Comparison of ENCODE assay signal across 10 cellular contexts in the genomic region with DNA sequence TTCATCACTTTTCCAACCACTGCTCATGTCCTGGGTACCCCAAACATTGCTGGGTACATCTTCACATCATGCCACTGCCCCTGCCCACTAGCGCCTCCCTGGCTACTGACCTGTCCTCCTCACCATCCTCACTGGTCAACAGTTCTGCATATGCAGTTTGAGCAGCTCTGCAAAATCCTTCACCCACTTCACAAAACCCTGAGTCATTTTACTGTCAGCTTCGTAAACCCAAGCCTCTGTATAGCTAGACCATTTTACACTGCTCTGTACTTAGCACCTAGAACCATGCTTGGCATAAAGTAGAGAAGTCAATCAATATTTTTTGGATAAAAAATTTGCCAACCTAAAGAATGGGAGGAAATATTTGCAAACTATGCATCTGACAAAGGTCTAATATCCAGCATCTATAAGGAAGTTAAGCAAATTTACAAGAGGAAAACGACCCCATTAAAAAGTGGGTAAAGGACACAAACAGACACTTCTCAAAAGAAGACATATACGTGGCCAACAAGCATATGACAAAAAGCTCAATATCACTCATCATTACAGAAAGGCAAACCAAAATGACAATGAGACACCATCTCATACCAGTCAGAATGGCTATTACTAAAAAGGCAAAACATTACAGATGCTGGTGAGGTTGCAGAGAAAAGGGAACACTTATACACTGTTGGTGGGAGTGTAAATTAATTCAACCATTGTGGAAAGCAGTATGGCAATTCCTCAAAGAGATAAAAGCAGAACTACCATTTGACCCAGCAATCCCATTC. TPM values are rescaled to one million over a fixed set of nuclear protein-coding genes. Genes with fewer than 3 reads are reported as not detected.
DNase-seq lines count a peak whose midpoint lies in the region; ATAC-seq, FAIRE-seq and TF ChIP-seq lines count a peak whose summit lies in the region.
"Not testable (repeated sequence)": the region's sequence is repeated elsewhere in the genome, so short reads cannot be mapped to it uniquely, and the experiment has no call there.
"Had no signal": no experiment of that assay in that cellular context is flagged by ENCODE, and none has a peak within 500 bp of the region (broad histone marks: within the 10 kb centered on the region; RNA-seq: fewer than 3 reads in every experiment).

No MANE protein-coding gene starts in this region.

- not testable (repeated sequence) for H3K36me3 ChIP-seq in PC-3 (ENCODE audit: low read depth, low read length)

- H3K4me2 ChIP-seq in PC-3 (ENCODE audit: low read length), result not testable (repeated sequence)

- H3K9me3 ChIP-seq in PC-3 (ENCODE audit: low read length), result not testable (repeated sequence)

- H3K4me3 Mint-ChIP-seq in activated CD4-positive, alpha-beta T cell treated with anti-CD3 and anti-CD28 coated beads for 36 hours, result peak overlapping the region; percentile 46
- peak overlapping the region; percentile 66 for H3K4me3 Mint-ChIP-seq in activated CD8-positive, alpha-beta memory T cell treated with anti-CD3 and anti-CD28 coated beads, Interleukin-2, amount 10 ng/mL, durations not matched to agents 7 days and 5 days
- H3K4me3 Mint-ChIP-seq in activated naive CD4-positive, alpha-beta T cell treated with anti-CD3 and anti-CD28 coated beads for 36 hours, result not testable (repeated sequence)
- H3K4me3 Mint-ChIP-seq in activated naive CD8-positive, alpha-beta T cell treated with anti-CD3 and anti-CD28 coated beads, Interleukin-2, amount 50 U/mL, for 24 hours, result peak overlapping the region; percentile 54
- peak overlapping the region in 8 of 10 donors; percentile 40 to 77 (median 56) for H3K4me3 Mint-ChIP-seq in naive thymus-derived CD8-positive, alpha-beta T cell
- H3K4me3 Mint-ChIP-seq in stimulated activated naive CD8-positive, alpha-beta T cell treated with anti-CD3 and anti-CD28 coated beads, Interleukin-15, Interleukin-2, amounts not matched to agents 100 ng/mL and 50 ng/mL, for 24 hours, result peak overlapping the region; percentile 71

- H2AFZ ChIP-seq in PC-3 (ENCODE audit: low read length), result not testable (repeated sequence)

- TF ChIP-seq CTCF in PC-3 (conservative IDR thresholded peaks at IDR 0.05; ENCODE audit: low read depth, low read length), result not testable (repeated sequence)

- peak; percentile 91 for ATAC-seq in PC-3
- peak; percentile 47 for ATAC-seq in activated CD4-positive, alpha-beta T cell treated with anti-CD3 and anti-CD28 coated beads for 36 hours
- ATAC-seq in activated CD8-positive, alpha-beta memory T cell treated with anti-CD3 and anti-CD28 coated beads, Interleukin-2, amount 10 ng/mL, durations not matched to agents 7 days and 5 days; naive thymus-derived CD8-positive, alpha-beta T cell: not testable (repeated sequence)
- ATAC-seq in activated naive CD8-positive, alpha-beta T cell treated with anti-CD3 and anti-CD28 coated beads, Interleukin-2, amount 50 U/mL, for 24 hours, result peak; percentile 14

- H3F3A ChIP-seq in PC-3 (ENCODE audit: low read length, unreplicated experiment), result not testable (repeated sequence)

- POLR2A ChIA-PET in PC-3 (lab: Charles Lee; ENCODE audit: unreplicated experiment), result not testable (repeated sequence)
- POLR2A ChIA-PET in activated CD4-positive, alpha-beta T cell treated with anti-CD3 and anti-CD28 coated beads for 36 hours (lab: Charles Lee), result interaction anchor here (1.0 to 3.5 kb wide), 8 partner anchors 10 to 59 kb away, joined by 3 to 32 read pairs (median 12); no protein-coding TSS in a partner anchor
- POLR2A ChIA-PET in naive thymus-derived CD8-positive, alpha-beta T cell (lab: Charles Lee), result interaction anchor here (0.6 to 2.9 kb wide), 4 partner anchors 34 to 153 kb away, joined by 3 to 18 read pairs (median 4); no protein-coding TSS in a partner anchor

- not testable (repeated sequence) for H3K27me3 ChIP-seq in PC-3 (ENCODE audit: low read length)

- H3K27ac Mint-ChIP-seq in activated CD4-positive, alpha-beta T cell treated with anti-CD3 and anti-CD28 coated beads for 36 hours, result peak overlapping the region; percentile 86
- peak overlapping the region; percentile 95 for H3K27ac Mint-ChIP-seq in activated CD8-positive, alpha-beta memory T cell treated with anti-CD3 and anti-CD28 coated beads, Interleukin-2, amount 10 ng/mL, durations not matched to agents 7 days and 5 days
- peak overlapping the region; percentile 78 for H3K27ac Mint-ChIP-seq in activated naive CD4-positive, alpha-beta T cell treated with anti-CD3 and anti-CD28 coated beads for 36 hours
- peak overlapping the region; percentile 98 for H3K27ac Mint-ChIP-seq in activated naive CD8-positive, alpha-beta T cell treated with anti-CD3 and anti-CD28 coated beads, Interleukin-2, amount 50 U/mL, for 24 hours
- H3K27ac Mint-ChIP-seq in naive thymus-derived CD8-positive, alpha-beta T cell, result peak overlapping the region in 8 of 10 donors; percentile 7 to 94 (median 65)
- peak overlapping the region; percentile 99 for H3K27ac Mint-ChIP-seq in stimulated activated naive CD8-positive, alpha-beta T cell treated with anti-CD3 and anti-CD28 coated beads, Interleukin-15, Interleukin-2, amounts not matched to agents 100 ng/mL and 50 ng/mL, for 24 hours

- FAIRE-seq in GM12892 (lab: Jason Lieb, UNC), result peak; percentile 73

- BruUV-seq in PC-3 (replicated peaks; lab: Mats Ljungman, UMichigan), result not testable (repeated sequence)

- peaks cover 70% of the 10 kb centered on the region for H3K36me3 Mint-ChIP-seq in activated CD4-positive, alpha-beta T cell treated with anti-CD3 and anti-CD28 coated beads for 36 hours (ENCODE audit: low read depth)
- H3K36me3 Mint-ChIP-seq in activated CD8-positive, alpha-beta memory T cell treated with anti-CD3 and anti-CD28 coated beads, Interleukin-2, amount 10 ng/mL, durations not matched to agents 7 days and 5 days, result peaks cover 61% of the 10 kb centered on the region
- peaks cover 54% of the 10 kb centered on the region for H3K36me3 Mint-ChIP-seq in activated naive CD4-positive, alpha-beta T cell treated with anti-CD3 and anti-CD28 coated beads for 36 hours (ENCODE audit: low read depth)
- H3K36me3 Mint-ChIP-seq in activated naive CD8-positive, alpha-beta T cell treated with anti-CD3 and anti-CD28 coated beads, Interleukin-2, amount 50 U/mL, for 24 hours (ENCODE audit: low read depth), result peaks cover 50% of the 10 kb centered on the region
- H3K36me3 Mint-ChIP-seq in naive thymus-derived CD8-positive, alpha-beta T cell, result peaks cover 0 to 36% (median 6%) of the 10 kb centered on the region in 3 donors
- peaks cover 63% of the 10 kb centered on the region for H3K36me3 Mint-ChIP-seq in stimulated activated naive CD8-positive, alpha-beta T cell treated with anti-CD3 and anti-CD28 coated beads, Interleukin-15, Interleukin-2, amounts not matched to agents 100 ng/mL and 50 ng/mL, for 24 hours (ENCODE audit: low read depth)

- not testable (repeated sequence) for H3K27me3 Mint-ChIP-seq in activated CD4-positive, alpha-beta T cell treated with anti-CD3 and anti-CD28 coated beads for 36 hours; activated CD8-positive, alpha-beta memory T cell treated with anti-CD3 and anti-CD28 coated beads, Interleukin-2, amount 10 ng/mL, durations not matched to agents 7 days and 5 days; activated naive CD4-positive, alpha-beta T cell treated with anti-CD3 and anti-CD28 coated beads for 36 hours (ENCODE audit: low read depth); activated naive CD8-positive, alpha-beta T cell treated with anti-CD3 and anti-CD28 coated beads, Interleukin-2, amount 50 U/mL, for 24 hours; naive thymus-derived CD8-positive, alpha-beta T cell; stimulated activated naive CD8-positive, alpha-beta T cell treated with anti-CD3 and anti-CD28 coated beads, Interleukin-15, Interleukin-2, amounts not matched to agents 100 ng/mL and 50 ng/mL, for 24 hours

- H3K9me3 Mint-ChIP-seq in activated CD4-positive, alpha-beta T cell treated with anti-CD3 and anti-CD28 coated beads for 36 hours (ENCODE audit: low read depth); activated CD8-positive, alpha-beta memory T cell treated with anti-CD3 and anti-CD28 coated beads, Interleukin-2, amount 10 ng/mL, durations not matched to agents 7 days and 5 days (ENCODE audit: low read depth); activated naive CD4-positive, alpha-beta T cell treated with anti-CD3 and anti-CD28 coated beads for 36 hours; activated naive CD8-positive, alpha-beta T cell treated with anti-CD3 and anti-CD28 coated beads, Interleukin-2, amount 50 U/mL, for 24 hours; naive thymus-derived CD8-positive, alpha-beta T cell; stimulated activated naive CD8-positive, alpha-beta T cell treated with anti-CD3 and anti-CD28 coated beads, Interleukin-15, Interleukin-2, amounts not matched to agents 100 ng/mL and 50 ng/mL, for 24 hours: not testable (repeated sequence)

- peaks cover 69% of the 10 kb centered on the region for H3K4me1 Mint-ChIP-seq in activated CD4-positive, alpha-beta T cell treated with anti-CD3 and anti-CD28 coated beads for 36 hours
- H3K4me1 Mint-ChIP-seq in activated CD8-positive, alpha-beta memory T cell treated with anti-CD3 and anti-CD28 coated beads, Interleukin-2, amount 10 ng/mL, durations not matched to agents 7 days and 5 days, result peaks cover 66% of the 10 kb centered on the region
- peaks cover 55% of the 10 kb centered on the region for H3K4me1 Mint-ChIP-seq in activated naive CD4-positive, alpha-beta T cell treated with anti-CD3 and anti-CD28 coated beads for 36 hours (ENCODE audit: low read depth)
- peaks cover 68% of the 10 kb centered on the region for H3K4me1 Mint-ChIP-seq in activated naive CD8-positive, alpha-beta T cell treated with anti-CD3 and anti-CD28 coated beads, Interleukin-2, amount 50 U/mL, for 24 hours
- peaks cover 34 to 63% (median 47%) of the 10 kb centered on the region in 4 donors for H3K4me1 Mint-ChIP-seq in naive thymus-derived CD8-positive, alpha-beta T cell
- peaks cover 70% of the 10 kb centered on the region for H3K4me1 Mint-ChIP-seq in stimulated activated naive CD8-positive, alpha-beta T cell treated with anti-CD3 and anti-CD28 coated beads, Interleukin-15, Interleukin-2, amounts not matched to agents 100 ng/mL and 50 ng/mL, for 24 hours (ENCODE audit: low read depth)

- not testable (repeated sequence) for H3K27ac ChIP-seq in PC-3 (ENCODE audit: low read length)

- H3K4me3 ChIP-seq in PC-3 (ENCODE audit: low read length), result not testable (repeated sequence)

- H4K20me1 ChIP-seq in PC-3 (ENCODE audit: low read length), result not testable (repeated sequence)

- H3K4me1 ChIP-seq in PC-3 (ENCODE audit: insufficient read depth, low read length), result not testable (repeated sequence)

- CTCF ChIA-PET in PC-3 (lab: Charles Lee), result not testable (repeated sequence)
- CTCF ChIA-PET in activated CD4-positive, alpha-beta T cell treated with anti-CD3 and anti-CD28 coated beads for 36 hours (lab: Charles Lee), result interaction anchor here (0.7 to 3.6 kb wide), 14 partner anchors 9 to 69 kb away, joined by 3 to 19 read pairs (median 4); a partner anchor contains a TSS
- CTCF ChIA-PET in activated CD8-positive, alpha-beta memory T cell treated with anti-CD3 and anti-CD28 coated beads, Interleukin-2, amount 10 ng/mL, durations not matched to agents 7 days and 5 days (lab: Charles Lee), result interaction anchor here (0.9 to 2.8 kb wide), 12 partner anchors 9 to 69 kb away, joined by 3 to 22 read pairs (median 4); a partner anchor contains a TSS
- CTCF ChIA-PET in activated naive CD4-positive, alpha-beta T cell treated with anti-CD3 and anti-CD28 coated beads for 36 hours (lab: Charles Lee), result interaction anchor here (2.4 to 2.6 kb wide), 2 partner anchors 36 to 45 kb away, joined by 8 to 19 read pairs; no protein-coding TSS in a partner anchor

- not testable (repeated sequence) for TF ChIP-seq POLR2A in GM12892 (IDR thresholded peaks at IDR 0.05; ENCODE audit: low read depth, low read length)

- H3K79me2 ChIP-seq in PC-3 (ENCODE audit: low read length), result not testable (repeated sequence)

- not testable (repeated sequence) for H3K9me2 ChIP-seq in PC-3 (replicated peaks; ENCODE audit: low read length)

- not testable (repeated sequence) for DNase-seq in GM12892 (ENCODE audit: insufficient read length); PC-3; activated CD4-positive, alpha-beta T cell treated with anti-CD3 and anti-CD28 coated beads for 36 hours; activated CD8-positive, alpha-beta memory T cell treated with anti-CD3 and anti-CD28 coated beads, Interleukin-2, amount 10 ng/mL, durations not matched to agents 7 days and 5 days; activated naive CD4-positive, alpha-beta T cell treated with anti-CD3 and anti-CD28 coated beads for 36 hours; activated naive CD8-positive, alpha-beta T cell treated with anti-CD3 and anti-CD28 coated beads, Interleukin-2, amount 50 U/mL, for 24 hours; naive thymus-derived CD8-positive, alpha-beta T cell

- H3K9ac ChIP-seq in PC-3 (ENCODE audit: low read length), result not testable (repeated sequence)

- intact Hi-C loops in PC-3 (cut with micrococcal nuclease), result loop anchor here (10.0 kb wide), 1 partner anchor 145 kb away; no protein-coding TSS in a partner anchor
- intact Hi-C loops in activated CD4-positive, alpha-beta T cell treated with anti-CD3 and anti-CD28 coated beads for 36 hours (cut with DNase I, micrococcal nuclease), result loop anchor here (1.0 to 5.0 kb wide), 4 partner anchors 9 to 308 kb away; a partner anchor contains a TSS
- intact Hi-C loops in activated naive CD4-positive, alpha-beta T cell treated with anti-CD3 and anti-CD28 coated beads for 36 hours (cut with micrococcal nuclease), result loop anchor here (5.0 to 10.0 kb wide), 3 partner anchors 167 to 1185 kb away; a partner anchor contains a TSS

RNA-seq across cellular contexts. Expression of a gene that starts 48.3 kb away (rescaled TPM):
- 89.6 TPM for polyA plus RNA-seq in GM12892 (2012; ENCODE audit: missing spikeins)
- total RNA-seq in PC-3 (2014; rRNA removed), result 0.26 and 0.69 TPM in 2 replicates
- 10 to 100 TPM; 53.3 to 56.9 TPM for total RNA-seq in activated CD4-positive, alpha-beta T cell treated with anti-CD3 and anti-CD28 coated beads for 36 hours
- 10 to 100 TPM; 83.3 to 95.4 TPM for total RNA-seq in activated CD8-positive, alpha-beta memory T cell treated with anti-CD3 and anti-CD28 coated beads, Interleukin-2, amount 10 ng/mL, durations not matched to agents 7 days and 5 days
- 10 to 100 TPM; 19.4 to 19.9 TPM for total RNA-seq in activated naive CD4-positive, alpha-beta T cell treated with anti-CD3 and anti-CD28 coated beads for 36 hours
- 10 to 100 TPM; 24.6 to 26.1 TPM for total RNA-seq in naive thymus-derived CD8-positive, alpha-beta T cell
- polyA plus RNA-seq in naive thymus-derived CD8-positive, alpha-beta T cell, result 10 to 100 TPM; 13.0 to 26.4 (median 15.6) TPM
- total RNA-seq: H1, HT-29 had no signal
- polyA plus RNA-seq: H1 had no signal

Comparison
In these comparisons a context has a peak if more than half of its experiments do, and no peak if none do; other contexts are left out.
1. RNA of a gene that starts 48.3 kb away (total RNA-seq): 83.3 to 95.4 TPM in activated CD8-positive, alpha-beta memory T cell treated with anti-CD3 and anti-CD28 coated beads, Interleukin-2, amount 10 ng/mL, durations not matched to agents 7 days and 5 days, 53.3 to 56.9 TPM in activated CD4-positive, alpha-beta T cell treated with anti-CD3 and anti-CD28 coated beads for 36 hours, 24.6 to 26.1 TPM in naive thymus-derived CD8-positive, alpha-beta T cell and 19.4 to 19.9 TPM in activated naive CD4-positive, alpha-beta T cell treated with anti-CD3 and anti-CD28 coated beads for 36 hours; 0.26 to 0.69 TPM in PC-3; every median in the first group is over 10 times any median in the second.
2. Peak in every context shown above with its lines, with median percentiles within 50 percentile points of each other: H3K27ac Mint-ChIP-seq.